8 cellular contexts compared by ENCODE assay signal in genomic region chr11:111417766-111418435, GRCh38. TPM values are rescaled to one million over a fixed set of nuclear protein-coding genes. Genes with fewer than 3 reads are reported as not detected.
DNase-seq lines count a peak whose midpoint lies in the region; ATAC-seq, FAIRE-seq and TF ChIP-seq lines count a peak whose summit lies in the region.

No MANE protein-coding gene starts in this region.

- WGBS in spleen, 5 donors: 26 to 40% (median 34%) methylated on average over 9 to 10 of the region's 10 CpGs

- H3K36me3 ChIP-seq in spleen: no peaks in the 10 kb centered on the region

- DNase-seq in EH (ENCODE audit: low read depth) (peak; percentile 53), NAMALWA (ENCODE audit: low spot score) (peak; percentile 94), fibroblast of the aortic adventitia (ENCODE audit: low read depth) (peak; percentile 89), spleen (peak; percentile 74), H54 (ENCODE audit: insufficient read length, low spot score) (no peak), posterior vena cava (ENCODE audit: low spot score) (no peak), UCSD-AML1 (lab: John Stamatoyannopoulos, UW; ENCODE audit: unreplicated experiment) (no peak)

- TF ChIP-seq CTCF in fibroblast of the aortic adventitia (IDR thresholded peaks at IDR 0.05; ENCODE audit: insufficient read depth, low read length) (no peak), spleen (IDR thresholded peaks at IDR 0.05 in 8 of 11, conservative IDR thresholded peaks at IDR 0.05 in 3 of 11) (no peak)

- no peaks in the 10 kb centered on the region for H3K9me3 ChIP-seq in spleen

- H3K4me1 ChIP-seq in spleen: peaks cover 17 to 85% (median 63%) of the 10 kb centered on the region in 6 donors

- ATAC-seq in GM21619 (IDR thresholded peaks at IDR 0.05; ENCODE audit: unreplicated experiment): peak; percentile 31

- TF ChIP-seq POLR2A in spleen (IDR thresholded peaks at IDR 0.05) (no peak), H54 (IDR thresholded peaks at IDR 0.05; ENCODE audit: low read depth, low read length) (no peak)

- H3K4me3 ChIP-seq in fibroblast of the aortic adventitia (ENCODE audit: low read depth, low read length) (no peak overlapping the region), spleen (peak overlapping the region in 1 of 8 donors; percentile 47)

- peak overlapping the region; percentile 8 to 86 (median 73) for H3K27ac ChIP-seq in spleen

- no peaks in the 10 kb centered on the region for H3K27me3 ChIP-seq in spleen (replicated peaks in 1 of 7)

- no peak for FAIRE-seq in H54 (lab: Jason Lieb, UNC)

- intact Hi-C loops in spleen (cut with DNase I; ENCODE audit: low total_unique reads): loop anchor here (10.0 kb wide), 1 partner anchor 53 kb away; no protein-coding TSS in a partner anchor
- intact Hi-C loops in posterior vena cava (cut with DNase I): loop anchor here in 1 of 2 donors (1.0 kb wide), 1 partner anchor 20 kb away; no protein-coding TSS in a partner anchor

RNA-seq across cellular contexts. Expression of gene POU2AF1, which starts 38.8 kb away (rescaled TPM):
- not detected in 2 replicates for total RNA-seq in fibroblast of the aortic adventitia (ENCODE audit: low replicate concordance)
- 100 to 1,000 TPM in 4 of 7 donors, 10 to 100 TPM in 3; 89.1 to 280 (median 124) TPM for total RNA-seq in spleen
- polyA plus RNA-seq in spleen: 100 to 1,000 TPM in 1 of 3 donors, 10 to 100 TPM in 2; 60.1 to 108 (median 73.0) TPM
- total RNA-seq in posterior vena cava: under 1 TPM; 0.23 to 0.38 TPM

Comparison
In these comparisons a context has a peak if more than half of its experiments do, and no peak if none do; other contexts are left out.
1. DNase-seq: peak in EH (single experiment), NAMALWA (single experiment), fibroblast of the aortic adventitia (single experiment) and spleen (single experiment); none in H54 (single experiment), posterior vena cava (single experiment) and UCSD-AML1 (single experiment).
2. RNA of gene POU2AF1, which starts 38.8 kb away (total RNA-seq): 89.1 to 280 TPM in spleen; 0.23 to 0.38 TPM in posterior vena cava and not detected in fibroblast of the aortic adventitia; every median in the first group is over 10 times any median in the second.